ENCODE assay signal across 1 cellular context in the genomic region with DNA sequence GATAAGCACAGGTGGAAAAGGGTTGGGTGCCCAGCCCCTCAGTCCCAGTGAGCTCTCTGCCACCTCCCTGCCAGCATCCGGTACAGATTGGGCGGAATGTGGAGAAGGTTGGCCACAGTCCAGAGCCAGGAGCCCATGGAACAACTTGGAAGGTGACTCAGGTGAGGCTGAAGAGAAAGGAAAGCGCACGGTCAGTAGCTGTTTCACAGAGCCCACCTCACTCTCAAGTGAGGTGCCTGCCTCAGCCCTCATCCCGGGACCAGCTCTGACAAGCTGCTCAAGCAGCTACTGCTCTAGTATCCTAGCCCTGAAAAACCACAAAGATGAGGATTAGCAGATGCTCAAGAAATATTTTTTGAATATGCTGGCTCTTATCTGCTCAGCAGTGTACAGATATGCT.
TF ChIP-seq lines count a peak whose summit lies in the region.

No MANE protein-coding gene starts in this region.

TF ChIP-seq in HCT116, 20 proteins besides CTCF, POLR2A, EP300 and RAD21 (continued from another document):
- TF ChIP-seq, protein P1, sequence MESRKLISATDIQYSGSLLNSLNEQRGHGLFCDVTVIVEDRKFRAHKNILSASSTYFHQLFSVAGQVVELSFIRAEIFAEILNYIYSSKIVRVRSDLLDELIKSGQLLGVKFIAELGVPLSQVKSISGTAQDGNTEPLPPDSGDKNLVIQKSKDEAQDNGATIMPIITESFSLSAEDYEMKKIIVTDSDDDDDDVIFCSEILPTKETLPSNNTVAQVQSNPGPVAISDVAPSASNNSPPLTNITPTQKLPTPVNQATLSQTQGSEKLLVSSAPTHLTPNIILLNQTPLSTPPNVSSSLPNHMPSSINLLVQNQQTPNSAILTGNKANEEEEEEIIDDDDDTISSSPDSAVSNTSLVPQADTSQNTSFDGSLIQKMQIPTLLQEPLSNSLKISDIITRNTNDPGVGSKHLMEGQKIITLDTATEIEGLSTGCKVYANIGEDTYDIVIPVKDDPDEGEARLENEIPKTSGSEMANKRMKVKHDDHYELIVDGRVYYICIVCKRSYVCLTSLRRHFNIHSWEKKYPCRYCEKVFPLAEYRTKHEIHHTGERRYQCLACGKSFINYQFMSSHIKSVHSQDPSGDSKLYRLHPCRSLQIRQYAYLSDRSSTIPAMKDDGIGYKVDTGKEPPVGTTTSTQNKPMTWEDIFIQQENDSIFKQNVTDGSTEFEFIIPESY (IDR thresholded peaks at IDR 0.05; ENCODE audit: extremely low read depth, insufficient replicate concordance, low read length): no peak
- TF ChIP-seq EGR1 (IDR thresholded peaks at IDR 0.05; ENCODE audit: low read depth) (no peak), FOSL1 (IDR thresholded peaks at IDR 0.05; ENCODE audit: low read depth) (no peak), JUND (IDR thresholded peaks at IDR 0.05) (no peak)
